ENCODE assay signal across 15 cellular contexts in the genomic region with DNA sequence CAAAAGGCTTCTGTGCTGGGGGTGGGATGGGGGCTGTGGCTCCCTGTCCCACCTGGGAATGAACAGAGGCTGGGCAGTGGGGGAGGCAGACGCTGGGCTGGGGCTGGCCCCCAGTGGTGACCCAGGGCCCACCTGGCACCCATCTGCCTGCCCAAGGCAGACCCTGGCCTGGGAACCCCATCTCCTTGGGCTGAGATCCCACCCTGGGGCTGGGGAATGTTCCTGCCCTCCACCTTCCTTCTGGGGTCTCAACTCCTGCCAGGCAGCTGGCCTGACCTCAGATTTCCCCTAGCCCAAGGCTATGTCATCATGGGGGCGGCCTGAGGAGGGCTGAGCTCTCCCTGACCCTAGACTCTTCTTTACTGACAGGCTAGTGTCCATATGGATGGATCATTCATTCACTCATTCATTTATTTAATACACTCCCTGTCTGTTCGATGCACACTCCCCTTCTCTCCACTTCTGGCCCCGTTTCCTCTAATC. TPM values are rescaled to one million over a fixed set of nuclear protein-coding genes. Genes with fewer than 3 reads are reported as not detected.
"Had no signal": no experiment of that assay in that cellular context is flagged by ENCODE, and none has a peak within 500 bp of the region (broad histone marks: within the 10 kb centered on the region; RNA-seq: fewer than 3 reads in every experiment).

No MANE protein-coding gene starts in this region.

RNA-seq across cellular contexts. Expression of a gene that starts 21.2 kb away (rescaled TPM):
- total RNA-seq: cerebellum, gastrocnemius medialis, osteoblast, right atrium auricular region, smooth muscle cell had no signal

RNA-seq across cellular contexts. Expression of a gene that starts 39.1 kb away (rescaled TPM):
- total RNA-seq: cerebellum; gastrocnemius medialis; heart left ventricle; kidney epithelial cell; left cardiac atrium; lower leg skin; lung microvascular endothelial cell; mucosa of gallbladder; naive thymus-derived CD4-positive, alpha-beta T cell; osteoblast; progenitor cell of endocrine pancreas; right atrium auricular region; sciatic nerve; smooth muscle cell had no signal
- polyA plus RNA-seq: esophagus, heart left ventricle, smooth muscle cell had no signal
